ENCODE assay signal across 9 cellular contexts in genomic region chr1:24946861-24947658, GRCh38.
A peak's percentile ranks its signal among the peaks of the same experiment; 100 is the strongest.
DNase-seq lines count a peak whose midpoint lies in the region; ATAC-seq lines count a peak whose summit lies in the region.
"Had no signal": no experiment of that assay in that cellular context is flagged by ENCODE, and none has a peak within 500 bp of the region (broad histone marks: within the 10 kb centered on the region; RNA-seq: fewer than 3 reads in every experiment).

No MANE protein-coding gene starts in this region.

- peaks cover 77% of the 10 kb centered on the region for H3K4me1 Mint-ChIP-seq in activated naive CD4-positive, alpha-beta T cell treated with anti-CD3 and anti-CD28 coated beads, Interleukin-2, amount 10 ng/mL, durations not matched to agents 7 days and 5 days

- H3K4me3 ChIP-seq in NT2/D1 (ENCODE audit: insufficient read length, low read depth) = no peak overlapping the region

- no peaks in the 10 kb centered on the region for H3K9me3 Mint-ChIP-seq in activated naive CD4-positive, alpha-beta T cell treated with anti-CD3 and anti-CD28 coated beads, Interleukin-2, amount 10 ng/mL, durations not matched to agents 7 days and 5 days

- no peak for DNase-seq in activated naive CD4-positive, alpha-beta T cell treated with anti-CD3 and anti-CD28 coated beads, Interleukin-2, amount 10 ng/mL, durations not matched to agents 7 days and 5 days
- no peak for DNase-seq in activated naive CD4-positive, alpha-beta T cell treated with anti-CD3 and anti-CD28 coated beads, Interleukin-2, amount 50 U/mL, for 16 hours
- DNase-seq in NT2/D1 (ENCODE audit: low read depth, low spot score) (no peak), stromal cell of bone marrow (ENCODE audit: low read depth) (peak; percentile 10), DMS79 (lab: John Stamatoyannopoulos, UW) (no peak)
- DNase-seq in stimulated activated CD4-positive, alpha-beta T cell treated with anti-CD3 and anti-CD28 coated beads, Interleukin-4, amount 100 ng/mL, for 24 hours = no peak
- no peak for DNase-seq in stimulated activated CD4-positive, alpha-beta T cell treated with anti-CD3 and anti-CD28 coated beads, Interleukin-15, amount 100 ng/mL, for 24 hours
- DNase-seq: NCI-H1105 treated with DMSO at 0.1 percent for 48 hours had no signal

- H3K27me3 ChIP-seq in NT2/D1 (ENCODE audit: insufficient read depth, insufficient read length) = no peaks in the 10 kb centered on the region

- H3K27me3 Mint-ChIP-seq in activated naive CD4-positive, alpha-beta T cell treated with anti-CD3 and anti-CD28 coated beads, Interleukin-2, amount 10 ng/mL, durations not matched to agents 7 days and 5 days = no peaks in the 10 kb centered on the region

- H3K9me3 ChIP-seq in NT2/D1 (ENCODE audit: insufficient read depth, low read length) = no peaks in the 10 kb centered on the region

- CTCF ChIA-PET in activated naive CD4-positive, alpha-beta T cell treated with anti-CD3 and anti-CD28 coated beads, Interleukin-2, amount 10 ng/mL, durations not matched to agents 7 days and 5 days (lab: Charles Lee) = interaction anchor here (4.0 kb wide), 1 partner anchor 89 kb away, joined by 18 read pairs; no protein-coding TSS in a partner anchor

- peaks cover 28% of the 10 kb centered on the region for H3K4me1 ChIP-seq in NT2/D1 (ENCODE audit: insufficient read depth, insufficient read length)

- H3K27ac Mint-ChIP-seq in activated naive CD4-positive, alpha-beta T cell treated with anti-CD3 and anti-CD28 coated beads, Interleukin-2, amount 10 ng/mL, durations not matched to agents 7 days and 5 days = peak overlapping the region; percentile 37

- H3K36me3 ChIP-seq in NT2/D1 (ENCODE audit: insufficient read depth, insufficient read length, low read length) = no peaks in the 10 kb centered on the region

- peak; percentile 85 for ATAC-seq in HG02610 (IDR thresholded peaks at IDR 0.05; ENCODE audit: unreplicated experiment)

- peaks cover 53% of the 10 kb centered on the region for H3K36me3 Mint-ChIP-seq in activated naive CD4-positive, alpha-beta T cell treated with anti-CD3 and anti-CD28 coated beads, Interleukin-2, amount 10 ng/mL, durations not matched to agents 7 days and 5 days

- no peak overlapping the region for H3K4me3 Mint-ChIP-seq in activated naive CD4-positive, alpha-beta T cell treated with anti-CD3 and anti-CD28 coated beads, Interleukin-2, amount 10 ng/mL, durations not matched to agents 7 days and 5 days

- H3K9ac ChIP-seq in NT2/D1 (ENCODE audit: insufficient read length, low read depth) = peak overlapping the region; percentile 13
